ENCODE assay signal across 12 cellular contexts in genomic region chr12:27276275-27276674, GRCh38.
"Had no signal": no experiment of that assay in that cellular context is flagged by ENCODE, and none has a peak within 500 bp of the region (broad histone marks: within the 10 kb centered on the region; RNA-seq: fewer than 3 reads in every experiment).

No MANE protein-coding gene starts in this region.

- DNase-seq: activated CD4-positive, alpha-beta memory T cell treated with anti-CD3 and anti-CD28 coated beads for 36 hours; activated gamma-delta T cell treated with Interleukin-2 at 50 U/mL for 16 hours; activated T-cell treated with anti-CD3 and anti-CD28 coated beads, Interleukin-2, amount 50 U/mL, for 72 hours; aorta; foreskin melanocyte; mammary epithelial cell; stimulated activated CD4-positive, alpha-beta T cell treated with anti-CD3 and anti-CD28 coated beads, Interleukin-4, amount 100 ng/mL, for 1 hour; stimulated activated CD8-positive, alpha-beta memory T cell treated with anti-CD3 and anti-CD28 coated beads, Interleukin-4, amount 100 ng/mL, for 48 hours; stimulated activated naive CD8-positive, alpha-beta T cell treated with anti-CD3 and anti-CD28 coated beads, Interleukin-15, Interleukin-2, amounts not matched to agents 100 U/mL and 50 U/mL, for 24 hours; T-cell; T1000 had no signal

- ATAC-seq: activated T-cell treated with anti-CD3 and anti-CD28 coated beads, Interleukin-2, amount 50 U/mL, for 72 hours; sciatic nerve; stimulated activated naive CD8-positive, alpha-beta T cell treated with anti-CD3 and anti-CD28 coated beads, Interleukin-15, Interleukin-2, amounts not matched to agents 100 U/mL and 50 U/mL, for 24 hours; T-cell had no signal
